In the genomic region with DNA sequence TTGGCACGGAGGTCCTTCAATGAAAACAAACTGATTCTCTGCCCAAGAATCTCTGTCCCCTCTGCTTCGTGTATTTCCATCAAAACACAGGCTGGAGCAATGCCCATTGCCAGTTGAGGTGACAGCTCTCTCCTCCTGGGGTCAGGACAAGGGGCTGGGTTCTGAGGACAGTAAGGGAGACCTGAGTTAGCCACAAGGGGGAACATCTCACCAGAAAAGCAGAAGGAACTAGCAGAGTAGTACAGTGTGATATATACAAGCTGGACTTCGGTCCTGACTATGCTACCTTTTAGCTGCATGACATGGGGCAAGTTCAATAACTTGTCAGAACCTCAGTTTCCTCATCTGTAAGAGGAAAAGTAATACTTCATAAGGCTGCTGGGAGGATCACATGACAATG, we compare ENCODE assay signal across 18 cellular contexts. TPM values are rescaled to one million over a fixed set of nuclear protein-coding genes. Genes with fewer than 3 reads are reported as not detected.
DNase-seq lines count a peak whose midpoint lies in the region; ATAC-seq and TF ChIP-seq lines count a peak whose summit lies in the region.
"Had no signal": no experiment of that assay in that cellular context is flagged by ENCODE, and none has a peak within 500 bp of the region (broad histone marks: within the 10 kb centered on the region; RNA-seq: fewer than 3 reads in every experiment).

No MANE protein-coding gene starts in this region.

- TF ChIP-seq CTCF in HCT116 (IDR thresholded peaks at IDR 0.05 in 2 of 3, conservative IDR thresholded peaks at IDR 0.05 in 1 of 3; ENCODE audit: borderline replicate concordance in 1 of 3, insufficient read depth in 1 of 3, low read depth in 2 of 3, low read length in 2 of 3) (peak in 1 of 3 experiments; percentile 9; a peak in 1 of 6 replicates), OCI-LY3 (IDR thresholded peaks at IDR 0.05; ENCODE audit: low read depth, low read length) (peak; percentile 25), epithelial cell of proximal tubule (conservative IDR thresholded peaks at IDR 0.05; ENCODE audit: low read depth, low read length) (peak; percentile 11)

- no peaks in the 10 kb centered on the region for H3K9me3 ChIP-seq in HCT116 (ENCODE audit: control insufficient read depth in 1 of 2, insufficient read depth in 1 of 2, low read depth in 1 of 2, low read length in 2 of 2)
- no peaks in the 10 kb centered on the region for H3K9me3 ChIP-seq in OCI-LY3 (ENCODE audit: insufficient read depth, low read length)
- H3K9me3 ChIP-seq: BLaER1, uterus had no signal

- BruUV-seq in HCT116 (replicated peaks; lab: Mats Ljungman, UMichigan) = no TSS peak

- H3K4me3 ChIP-seq in HCT116 (replicated peaks in 1 of 2; ENCODE audit: low read depth in 1 of 2, low read length in 2 of 2) (no peak overlapping the region), OCI-LY3 (ENCODE audit: low read length) (no peak overlapping the region), epithelial cell of proximal tubule (ENCODE audit: low read depth, low read length) (no peak overlapping the region)
- H3K4me3 ChIP-seq: BLaER1, uterus had no signal

- CTCF ChIA-PET in HCT116 (lab: Charles Lee) = interaction anchor here (1.1 to 2.5 kb wide), 7 partner anchors 10 to 471 kb away, joined by 3 to 12 read pairs (median 4); no protein-coding TSS in a partner anchor

- no peaks in the 10 kb centered on the region for H3K4me1 ChIP-seq in HCT116 (ENCODE audit: control insufficient read depth in 1 of 2, insufficient read depth in 2 of 2, low read length in 2 of 2)
- no peaks in the 10 kb centered on the region for H3K4me1 ChIP-seq in OCI-LY3 (ENCODE audit: low read length)
- H3K4me1 ChIP-seq: BLaER1, uterus had no signal

- TF ChIP-seq RAD21 in HCT116 (IDR thresholded peaks at IDR 0.05; ENCODE audit: low read depth) = peak; percentile 27

- H3K79me2 ChIP-seq in HCT116 (ENCODE audit: insufficient read depth, low read length) (no peaks in the 10 kb centered on the region), OCI-LY3 (ENCODE audit: low read length) (no peaks in the 10 kb centered on the region)

- H3K9me3 Mint-ChIP-seq in T-helper 2 cell treated with Interferon-gamma antibody and Interleukin-4, amounts not matched to agents 5 μg/mL and 100 μg/mL, for 36 hours = no peaks in the 10 kb centered on the region
- H3K9me3 Mint-ChIP-seq: activated naive CD4-positive, alpha-beta T cell treated with anti-CD3 and anti-CD28 coated beads, Interleukin-2, amount 50 U/mL, for 72 hours; effector memory CD8-positive, alpha-beta T cell; nephron had no signal

- no peaks in the 10 kb centered on the region for H3K9me2 ChIP-seq in HCT116 (ENCODE audit: insufficient read depth)

- no peak overlapping the region for H2AFZ ChIP-seq in HCT116 (ENCODE audit: low read depth, low read length, poor library complexity, severe bottlenecking)
- H2AFZ ChIP-seq in OCI-LY3 (ENCODE audit: low read depth, low read length) = no peak overlapping the region

- H3K27ac ChIP-seq in HCT116 (ENCODE audit: low read depth, low read length) (no peak overlapping the region), OCI-LY3 (ENCODE audit: low read length) (no peak overlapping the region)
- H3K27ac ChIP-seq: BLaER1, KMS-11, uterus had no signal

- H3K4me2 ChIP-seq in HCT116 (ENCODE audit: low read length) = no peak overlapping the region
- H3K4me2 ChIP-seq in OCI-LY3 (ENCODE audit: low read length) = no peak overlapping the region
- H3K4me2 ChIP-seq: BLaER1, KMS-11 had no signal

- H3K36me3 ChIP-seq in HCT116 (ENCODE audit: control insufficient read depth in 1 of 2, insufficient read depth in 2 of 2, low read length in 2 of 2) = no peaks in the 10 kb centered on the region
- no peaks in the 10 kb centered on the region for H3K36me3 ChIP-seq in OCI-LY3 (replicated peaks; ENCODE audit: low read depth, low read length)
- H3K36me3 ChIP-seq: BLaER1, uterus had no signal

- 0 out of 2 replicates have a peak, but pooled peaks have one; percentile 43 for ATAC-seq in HCT116
- ATAC-seq: activated naive CD4-positive, alpha-beta T cell treated with anti-CD3 and anti-CD28 coated beads, Interleukin-2, amount 50 U/mL, for 72 hours; effector memory CD8-positive, alpha-beta T cell; left lobe of liver had no signal

- H3K27me3 Mint-ChIP-seq in T-helper 2 cell treated with Interferon-gamma antibody and Interleukin-4, amounts not matched to agents 5 μg/mL and 100 μg/mL, for 36 hours (ENCODE audit: low read depth) = peaks cover 22% of the 10 kb centered on the region

- RAD21 ChIA-PET in HCT116 (lab: Charles Lee; ENCODE audit: low non-redundant PET in 1 of 2, low total read pairs in 2 of 2, uncharacterized antibody in 2 of 2, unreplicated experiment in 2 of 2) = interaction anchor here in 1 of 2 experiments (1.8 kb wide), 1 partner anchor 59 kb away, joined by 7 read pairs; no protein-coding TSS in a partner anchor

- H3K4me1 Mint-ChIP-seq in T-helper 2 cell treated with Interferon-gamma antibody and Interleukin-4, amounts not matched to agents 5 μg/mL and 100 μg/mL, for 36 hours (ENCODE audit: low read depth) = no peaks in the 10 kb centered on the region

- intact Hi-C loops in HCT116 (cut with micrococcal nuclease) = no loop called here

- no peaks in the 10 kb centered on the region for H4K20me1 ChIP-seq in HCT116 (ENCODE audit: insufficient read depth)
- 0 out of 2 replicates have a peak, but pooled peaks cover 12% of the 10 kb centered on the region for H4K20me1 ChIP-seq in OCI-LY3 (ENCODE audit: insufficient read depth, low read length)

- H3K36me3 Mint-ChIP-seq in T-helper 2 cell treated with Interferon-gamma antibody and Interleukin-4, amounts not matched to agents 5 μg/mL and 100 μg/mL, for 36 hours (ENCODE audit: low read depth) = no peaks in the 10 kb centered on the region
- H3K36me3 Mint-ChIP-seq: activated naive CD4-positive, alpha-beta T cell treated with anti-CD3 and anti-CD28 coated beads, Interleukin-2, amount 50 U/mL, for 72 hours had no signal

- H3K27ac Mint-ChIP-seq in T-helper 2 cell treated with Interferon-gamma antibody and Interleukin-4, amounts not matched to agents 5 μg/mL and 100 μg/mL, for 36 hours = no peak overlapping the region
- H3K27ac Mint-ChIP-seq: activated naive CD4-positive, alpha-beta T cell treated with anti-CD3 and anti-CD28 coated beads, Interleukin-2, amount 50 U/mL, for 72 hours; effector memory CD8-positive, alpha-beta T cell had no signal

- TF ChIP-seq POLR2A in HCT116 (IDR thresholded peaks at IDR 0.05; ENCODE audit: borderline replicate concordance, extremely low read depth, insufficient read depth, insufficient read length) = no peak

- DNase-seq in NCI-H1092 treated with DMSO at 0.1 percent for 48 hours (lab: John Stamatoyannopoulos, UW) (peak; percentile 42), NCI-H1092 (lab: John Stamatoyannopoulos, UW) (no peak), HCT116 (ENCODE audit: low read depth, low spot score) (no peak), epithelial cell of proximal tubule (ENCODE audit: low read depth) (no peak), NCI-H446 treated with DMSO at 0.1 percent for 48 hours (lab: John Stamatoyannopoulos, UW) (no peak), amniotic stem cell (lab: John Stamatoyannopoulos, UW) (no peak)
- DNase-seq in T-helper 2 cell treated with Interferon-gamma antibody and Interleukin-4, amounts not matched to agents 5 μg/mL and 100 μg/mL, for 36 hours (ENCODE audit: low spot score) = no peak
- DNase-seq: activated CD4-positive, alpha-beta T cell treated with anti-CD3 and anti-CD28 coated beads for 4 hours; effector memory CD8-positive, alpha-beta T cell; NCI-H526; uterus had no signal

- H3K27me3 ChIP-seq in HCT116 (ENCODE audit: insufficient read depth, low read length) (peaks cover 57% of the 10 kb centered on the region), OCI-LY3 (ENCODE audit: low read depth, low read length) (peaks cover 76% of the 10 kb centered on the region)
- H3K27me3 ChIP-seq: BLaER1, uterus had no signal

- POLR2A ChIA-PET in HCT116 (lab: Charles Lee) = no interaction called here

- no peak overlapping the region for H3K4me3 Mint-ChIP-seq in T-helper 2 cell treated with Interferon-gamma antibody and Interleukin-4, amounts not matched to agents 5 μg/mL and 100 μg/mL, for 36 hours
- H3K4me3 Mint-ChIP-seq: effector memory CD8-positive, alpha-beta T cell; nephron had no signal

- no peak overlapping the region for H3K9ac ChIP-seq in HCT116 (ENCODE audit: low read length)
- no peak overlapping the region for H3K9ac ChIP-seq in OCI-LY3 (ENCODE audit: low read length)
- H3K9ac ChIP-seq: BLaER1, KMS-11 had no signal

TF ChIP-seq in HCT116, 20 proteins besides CTCF, POLR2A, EP300 and RAD21:
- no peak for TF ChIP-seq SIN3A (IDR thresholded peaks at IDR 0.05; ENCODE audit: low read depth)
- TF ChIP-seq, protein P1, sequence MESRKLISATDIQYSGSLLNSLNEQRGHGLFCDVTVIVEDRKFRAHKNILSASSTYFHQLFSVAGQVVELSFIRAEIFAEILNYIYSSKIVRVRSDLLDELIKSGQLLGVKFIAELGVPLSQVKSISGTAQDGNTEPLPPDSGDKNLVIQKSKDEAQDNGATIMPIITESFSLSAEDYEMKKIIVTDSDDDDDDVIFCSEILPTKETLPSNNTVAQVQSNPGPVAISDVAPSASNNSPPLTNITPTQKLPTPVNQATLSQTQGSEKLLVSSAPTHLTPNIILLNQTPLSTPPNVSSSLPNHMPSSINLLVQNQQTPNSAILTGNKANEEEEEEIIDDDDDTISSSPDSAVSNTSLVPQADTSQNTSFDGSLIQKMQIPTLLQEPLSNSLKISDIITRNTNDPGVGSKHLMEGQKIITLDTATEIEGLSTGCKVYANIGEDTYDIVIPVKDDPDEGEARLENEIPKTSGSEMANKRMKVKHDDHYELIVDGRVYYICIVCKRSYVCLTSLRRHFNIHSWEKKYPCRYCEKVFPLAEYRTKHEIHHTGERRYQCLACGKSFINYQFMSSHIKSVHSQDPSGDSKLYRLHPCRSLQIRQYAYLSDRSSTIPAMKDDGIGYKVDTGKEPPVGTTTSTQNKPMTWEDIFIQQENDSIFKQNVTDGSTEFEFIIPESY (IDR thresholded peaks at IDR 0.05; ENCODE audit: extremely low read depth, insufficient replicate concordance, low read length) = no peak
- no peak for TF ChIP-seq ZFX (IDR thresholded peaks at IDR 0.05)
- TF ChIP-seq EZH2 (IDR thresholded peaks at IDR 0.05) = no peak
- no peak for TF ChIP-seq YY1 (IDR thresholded peaks at IDR 0.05; ENCODE audit: extremely low read depth, insufficient replicate concordance, low read depth, low read length)
- TF ChIP-seq EZH2phosphoT487 (IDR thresholded peaks at IDR 0.05; ENCODE audit: borderline replicate concordance) = no peak
- no peak for TF ChIP-seq FOSL1 (IDR thresholded peaks at IDR 0.05; ENCODE audit: low read depth)
- no peak for TF ChIP-seq ELF1 (IDR thresholded peaks at IDR 0.05; ENCODE audit: borderline replicate concordance, low read depth)

RNA-seq across cellular contexts. Expression of a gene that starts 50.3 kb away (rescaled TPM):
- total RNA-seq in HCT116 (2021; ENCODE audit: unreplicated experiment) (not detected), epithelial cell of proximal tubule (not detected in 2 replicates)
- 0.01 TPM in 2 replicates for polyA plus RNA-seq in HCT116 (2012)
- total RNA-seq: activated naive CD4-positive, alpha-beta T cell treated with anti-CD3 and anti-CD28 coated beads, Interleukin-2, amount 50 U/mL, for 72 hours; left lobe of liver; posterior vena cava had no signal
